In genomic region chr22:38732251-38732815, GRCh38 we compare ENCODE assay signal across 10 cellular contexts. TPM values are rescaled to one million over a fixed set of nuclear protein-coding genes. Genes with fewer than 3 reads are reported as not detected.
DNase-seq lines count a peak whose midpoint lies in the region; ATAC-seq and TF ChIP-seq lines count a peak whose summit lies in the region.
"Had no signal": no experiment of that assay in that cellular context is flagged by ENCODE, and none has a peak within 500 bp of the region (broad histone marks: within the 10 kb centered on the region; RNA-seq: fewer than 3 reads in every experiment).

No MANE protein-coding gene starts in this region.

- H3K27ac Mint-ChIP-seq in CD4-positive, alpha-beta memory T cell = peak overlapping the region in 6 of 7 donors; percentile 37 to 86 (median 62)
- no peak overlapping the region for H3K27ac Mint-ChIP-seq in endodermal cell

- TF ChIP-seq POLR2A in prostate gland (IDR thresholded peaks at IDR 0.05) = no peak

- H3K4me2 ChIP-seq in MM.1S (ENCODE audit: low read depth, low read length) = no peak overlapping the region

- in situ Hi-C loops in KBM-7 (cut with MboI; ENCODE audit: low pct_unique_long_range_greater_than_20kb, low sequenced_read_pairs) = no loop called here

- H3K27me3 Mint-ChIP-seq in CD4-positive, alpha-beta memory T cell = no peaks in the 10 kb centered on the region
- H3K27me3 Mint-ChIP-seq in endodermal cell (ENCODE audit: insufficient read depth) = no peaks in the 10 kb centered on the region

- POLR2A ChIA-PET in CD4-positive, alpha-beta memory T cell (lab: Charles Lee; ENCODE audit: partially characterized antibody) = interaction anchor here (0.7 to 42.6 kb wide), 16 partner anchors 2 to 788 kb away, joined by 3 to 1746 read pairs (median 16); partner anchors contain the start of genes ATF4, CBX6, DNAL4 and GTPBP1

- no peaks in the 10 kb centered on the region for H3K9me2 ChIP-seq in MM.1S (replicated peaks; ENCODE audit: insufficient read depth, low read length)

- peaks cover 0 to 4% (median 0%) of the 10 kb centered on the region in 8 donors for H3K9me3 Mint-ChIP-seq in CD4-positive, alpha-beta memory T cell
- no peaks in the 10 kb centered on the region for H3K9me3 Mint-ChIP-seq in endodermal cell

- peaks cover 17 to 50% (median 28%) of the 10 kb centered on the region in 4 donors for H3K4me1 Mint-ChIP-seq in CD4-positive, alpha-beta memory T cell
- H3K4me1 Mint-ChIP-seq in endodermal cell = no peaks in the 10 kb centered on the region

- H3K9me3 ChIP-seq in CD4-positive, alpha-beta memory T cell (ENCODE audit: control insufficient read depth in 1 of 2, low read length in 2 of 2) = no peaks in the 10 kb centered on the region
- H3K9me3 ChIP-seq in MM.1S (replicated peaks; ENCODE audit: insufficient read depth, low read length) (no peaks in the 10 kb centered on the region), endodermal cell (ENCODE audit: control insufficient read depth, low read length) (no peaks in the 10 kb centered on the region), prostate gland (no peaks in the 10 kb centered on the region)

- peaks cover 29% of the 10 kb centered on the region for H3K4me1 ChIP-seq in CD4-positive, alpha-beta memory T cell (ENCODE audit: insufficient read depth, low read length)
- H3K4me1 ChIP-seq in MM.1S (ENCODE audit: low read length) (peaks cover 7% of the 10 kb centered on the region; the same call in 1 of the 2 replicates), endodermal cell (ENCODE audit: control insufficient read depth, insufficient read depth, low read length) (no peaks in the 10 kb centered on the region), prostate gland (replicated peaks) (peaks cover 8% of the 10 kb centered on the region)

- no peak overlapping the region for H3K4me3 ChIP-seq in CD4-positive, alpha-beta memory T cell (ENCODE audit: low read length in 2 of 2)
- H3K4me3 ChIP-seq in MM.1S (ENCODE audit: low read length) (no peak overlapping the region), endodermal cell (ENCODE audit: low read length) (no peak overlapping the region), prostate gland (no peak overlapping the region)

- H3F3A ChIP-seq in MM.1S (ENCODE audit: insufficient read depth, low read length) = peaks cover 44% of the 10 kb centered on the region

- peaks cover 35 to 89% of the 10 kb centered on the region in 2 donors for H3K36me3 Mint-ChIP-seq in CD4-positive, alpha-beta memory T cell
- peaks cover 33% of the 10 kb centered on the region for H3K36me3 Mint-ChIP-seq in endodermal cell (ENCODE audit: low read depth)

- no peak for TF ChIP-seq CTCF in MM.1S (IDR thresholded peaks at IDR 0.05; ENCODE audit: low read length)
- TF ChIP-seq CTCF in endodermal cell (conservative IDR thresholded peaks at IDR 0.05) = no peak
- TF ChIP-seq CTCF in prostate gland (IDR thresholded peaks at IDR 0.05) = peak in 1 of 4 experiments; percentile 28

- peaks cover 77% of the 10 kb centered on the region for H3K36me3 ChIP-seq in CD4-positive, alpha-beta memory T cell (ENCODE audit: insufficient read depth, low read length)
- H3K36me3 ChIP-seq in MM.1S (replicated peaks; ENCODE audit: insufficient read depth, low read length) (no peaks in the 10 kb centered on the region; the same call in 1 of the 2 replicates), endodermal cell (ENCODE audit: control insufficient read depth, insufficient read depth, low read length) (peaks cover 85% of the 10 kb centered on the region), prostate gland (peaks cover 32 to 48% of the 10 kb centered on the region in 2 donors)

- H2AFZ ChIP-seq in MM.1S (ENCODE audit: low read length) = no peak overlapping the region

- no peak for DNase-seq in CD4-positive, alpha-beta memory T cell
- DNase-seq in MM.1S (peak; percentile 5), endodermal cell (no peak), prostate gland (ENCODE audit: low spot score) (no peak), KBM-7 (no peak)
- DNase-seq in central memory CD4-positive, alpha-beta T cell = no peak
- DNase-seq in activated T-cell treated with anti-CD3 and anti-CD28 coated beads, Interleukin-2, amount 50 U/mL, for 1 hour = no peak
- DNase-seq: GF-D8, SW 1271 had no signal

- WGBS in endodermal cell (ENCODE audit: insufficient coverage in 1 of 2, insufficient read length in 1 of 2), 2 experiments = 76 to 90% methylated on average over 10 to 13 of the region's 13 CpGs
- 28% methylated on average over 13 of the region's 13 CpGs for WGBS in prostate gland

- no peak for ATAC-seq in GM19452 (IDR thresholded peaks at IDR 0.05; ENCODE audit: unreplicated experiment)

- H3K9ac ChIP-seq in MM.1S (ENCODE audit: low read length) = no peak overlapping the region
- H3K9ac ChIP-seq in endodermal cell (ENCODE audit: extremely low read depth, low read length, poor library complexity, severe bottlenecking) = no peak overlapping the region

- H4K20me1 ChIP-seq in MM.1S (ENCODE audit: insufficient read depth, low read length) = no peaks in the 10 kb centered on the region

- CTCF ChIA-PET in CD4-positive, alpha-beta memory T cell (lab: Charles Lee; ENCODE audit: partially characterized antibody) = interaction anchor here (0.6 to 7.5 kb wide), 20 partner anchors 7 to 270 kb away, joined by 3 to 74 read pairs (median 7); partner anchors contain the start of genes GTPBP1 and NPTXR

- no peak overlapping the region for H3K4me3 Mint-ChIP-seq in CD4-positive, alpha-beta memory T cell
- H3K4me3 Mint-ChIP-seq in endodermal cell = no peak overlapping the region

- intact Hi-C loops in CD4-positive, alpha-beta memory T cell (cut with micrococcal nuclease) = loop anchor here (5.0 kb wide), 1 partner anchor 110 kb away; the partner anchor contains the start of gene NPTXR
- intact Hi-C loops in prostate gland (cut with DNase I) = loop anchor here (5.0 kb wide), 1 partner anchor 50 kb away; the partner anchor contains the start of gene TOMM22

- no peaks in the 10 kb centered on the region for H3K27me3 ChIP-seq in CD4-positive, alpha-beta memory T cell (ENCODE audit: insufficient read depth, low read length)
- no peaks in the 10 kb centered on the region for H3K27me3 ChIP-seq in MM.1S (replicated peaks; ENCODE audit: insufficient read depth, low read length)
- no peaks in the 10 kb centered on the region for H3K27me3 ChIP-seq in endodermal cell (ENCODE audit: control insufficient read depth, insufficient read depth, low read length, poor library complexity, severe bottlenecking)
- H3K27me3 ChIP-seq in prostate gland (replicated peaks; ENCODE audit: insufficient read depth) = no peaks in the 10 kb centered on the region

- no peak overlapping the region for H3K27ac ChIP-seq in CD4-positive, alpha-beta memory T cell (ENCODE audit: low read depth, low read length)
- H3K27ac ChIP-seq in MM.1S (ENCODE audit: low read length) = no peak overlapping the region
- peak overlapping the region; percentile 58 for H3K27ac ChIP-seq in endodermal cell (ENCODE audit: low read depth, low read length)
- peak overlapping the region; percentile 66 to 82 for H3K27ac ChIP-seq in prostate gland

- peaks cover 13% of the 10 kb centered on the region; the same call in 1 of the 2 replicates for H3K79me2 ChIP-seq in MM.1S (ENCODE audit: low read length)

RNA-seq across cellular contexts. Expression of gene SUN2, which starts 23.5 kb away (rescaled TPM):
- 1,000 to 10,000 TPM in 1 of 2 experiments, 100 to 1,000 TPM in 1; 988 to 1,004 TPM for total RNA-seq in CD4-positive, alpha-beta memory T cell
- polyA plus RNA-seq in CD4-positive, alpha-beta memory T cell = 100 to 1,000 TPM; 323 to 643 TPM
- 10 to 100 TPM; 23.0 to 32.4 TPM for total RNA-seq in endodermal cell
- polyA plus RNA-seq in endodermal cell (2013, experiment 1 of 2) = 66.3 TPM
- polyA plus RNA-seq in endodermal cell (2013, experiment 2 of 2) = 71.5 TPM
- 100 to 1,000 TPM; 401 to 445 TPM for total RNA-seq in prostate gland

RNA-seq across cellular contexts. Expression of gene GTPBP1, which starts 26.6 kb away (rescaled TPM):
- 10 to 100 TPM; 94.1 to 96.6 TPM for total RNA-seq in CD4-positive, alpha-beta memory T cell
- 10 to 100 TPM; 14.6 to 30.8 TPM for polyA plus RNA-seq in CD4-positive, alpha-beta memory T cell
- 10 to 100 TPM; 79.0 to 86.1 TPM for total RNA-seq in endodermal cell
- polyA plus RNA-seq in endodermal cell (2013, experiment 1 of 2) = 50.9 TPM
- polyA plus RNA-seq in endodermal cell (2013, experiment 2 of 2) = 49.5 TPM
- 10 to 100 TPM; 61.9 to 74.5 TPM for total RNA-seq in prostate gland

RNA-seq across cellular contexts. Expression of gene JOSD1, which starts 31.6 kb away (rescaled TPM):
- 10 to 100 TPM; 64.6 to 65.4 TPM for total RNA-seq in CD4-positive, alpha-beta memory T cell
- polyA plus RNA-seq in CD4-positive, alpha-beta memory T cell = 1 to 10 TPM; 8.0 to 9.6 TPM
- total RNA-seq in endodermal cell (10 to 100 TPM; 21.2 to 26.7 TPM), prostate gland (10 to 100 TPM; 56.7 to 69.2 TPM)
- polyA plus RNA-seq in endodermal cell (2013, experiment 1 of 2) = 35.3 TPM
- polyA plus RNA-seq in endodermal cell (2013, experiment 2 of 2) = 33.0 TPM

RNA-seq across cellular contexts. Expression of gene TOMM22, which starts 50.6 kb away (rescaled TPM):
- 10 to 100 TPM; 41.2 to 42.3 TPM for total RNA-seq in CD4-positive, alpha-beta memory T cell
- polyA plus RNA-seq in CD4-positive, alpha-beta memory T cell = 10 to 100 TPM; 60.3 to 78.9 TPM
- total RNA-seq in endodermal cell = 100 to 1,000 TPM; 114 to 119 TPM
- polyA plus RNA-seq in endodermal cell (2013, experiment 1 of 2) = 88.4 TPM
- polyA plus RNA-seq in endodermal cell (2013, experiment 2 of 2) = 72.7 TPM
- total RNA-seq in prostate gland = 10 to 100 TPM; 44.5 to 50.8 TPM

Comparison
In these comparisons a context has a peak if more than half of its experiments do, and no peak if none do; other contexts are left out.
1. H3K27ac ChIP-seq: peak in endodermal cell (single experiment) and prostate gland (2 of 2); none in CD4-positive, alpha-beta memory T cell (single experiment) and MM.1S (single experiment).
2. RNA of gene SUN2, which starts 23.5 kb away (total RNA-seq): 988 to 1,004 TPM in CD4-positive, alpha-beta memory T cell and 401 to 445 TPM in prostate gland; 23.0 to 32.4 TPM in endodermal cell; every median in the first group is over 10 times any median in the second.